Comparison of ENCODE assay signal across 17 cellular contexts in genomic region chr15:82530006-82530405, GRCh38.
"Had no signal": no experiment of that assay in that cellular context is flagged by ENCODE, and none has a peak within 500 bp of the region (broad histone marks: within the 10 kb centered on the region; RNA-seq: fewer than 3 reads in every experiment).

No MANE protein-coding gene starts in this region.

- DNase-seq: anterior cingulate cortex; effector CD8-positive, alpha-beta T cell; esophagus squamous epithelium; nucleus accumbens; stimulated activated naive CD4-positive, alpha-beta T cell had no signal

- H3K4me1 ChIP-seq: lower lobe of right lung, parathyroid adenoma had no signal

- H3K79me2 ChIP-seq: parathyroid adenoma had no signal

- H3K27me3 Mint-ChIP-seq: activated CD4-positive, alpha-beta memory T cell treated with anti-CD3 and anti-CD28 coated beads for 36 hours; activated naive CD8-positive, alpha-beta T cell; central memory CD8-positive, alpha-beta T cell; naive B cell had no signal

- H3K9me3 Mint-ChIP-seq: activated CD4-positive, alpha-beta memory T cell treated with anti-CD3 and anti-CD28 coated beads for 36 hours; central memory CD8-positive, alpha-beta T cell; neural crest cell had no signal

- H3K4me3 ChIP-seq: suprapubic skin, tibial artery had no signal

- H3K36me3 Mint-ChIP-seq: activated naive CD8-positive, alpha-beta T cell had no signal

- H3K9ac ChIP-seq: parathyroid adenoma had no signal

- H3K27me3 ChIP-seq: esophagus squamous epithelium, heart right ventricle, spleen, suprapubic skin, tibial artery had no signal

- H3K9me3 ChIP-seq: esophagus squamous epithelium, heart right ventricle, lower lobe of right lung, suprapubic skin, tibial artery had no signal

- H3K27ac ChIP-seq: epithelial cell of prostate, lower lobe of right lung, parathyroid adenoma, suprapubic skin, tibial artery had no signal

- H3K4me1 Mint-ChIP-seq: central memory CD8-positive, alpha-beta T cell had no signal
